Comparison of ENCODE assay signal across 23 cellular contexts in the genomic region with DNA sequence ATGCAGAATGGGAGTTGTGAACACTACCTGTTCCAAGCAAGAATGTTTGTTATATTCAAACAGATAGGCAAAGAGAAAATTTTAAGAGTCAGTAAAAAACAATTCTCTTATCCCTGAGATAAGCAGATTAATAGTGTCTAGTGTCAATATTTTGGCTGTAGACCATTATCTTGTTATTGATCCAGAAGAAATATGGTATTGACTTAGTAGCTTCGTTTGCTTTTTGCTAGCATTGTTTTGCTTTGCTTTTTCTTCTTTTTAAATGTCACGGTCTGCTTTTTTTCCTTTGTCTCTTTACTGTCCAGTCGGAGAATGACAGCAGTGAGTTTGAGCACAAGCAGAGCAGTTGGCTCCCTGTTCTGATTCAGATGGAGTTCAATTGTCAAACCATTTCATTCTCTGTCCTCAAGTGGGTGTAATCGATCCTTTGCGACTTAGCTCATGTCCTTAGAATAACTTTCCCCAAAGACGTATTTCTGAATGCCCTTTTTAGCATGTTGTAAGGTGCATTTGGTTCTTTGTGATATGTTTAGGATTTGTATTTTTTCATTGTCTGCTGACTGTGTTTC. TPM values are rescaled to one million over a fixed set of nuclear protein-coding genes. Genes with fewer than 3 reads are reported as not detected.
"Had no signal": no experiment of that assay in that cellular context is flagged by ENCODE, and none has a peak within 500 bp of the region (broad histone marks: within the 10 kb centered on the region; RNA-seq: fewer than 3 reads in every experiment).

No MANE protein-coding gene starts in this region.

- H3K27me3 ChIP-seq: body of pancreas, gastrocnemius medialis, stomach, testis, upper lobe of right lung had no signal

- H3K4me1 ChIP-seq: body of pancreas, upper lobe of right lung had no signal

- H3K4me3 Mint-ChIP-seq: activated CD8-positive, alpha-beta T cell treated with anti-CD3 and anti-CD28 coated beads for 36 hours; activated naive CD8-positive, alpha-beta T cell; activated T-cell treated with anti-CD3 and anti-CD28 coated beads, Interleukin-2, amount 50 U/mL, for 72 hours; dendritic cell treated with granulocyte-macrophage colony-stimulating factor and Interleukin-4, amounts not matched to agents 40 ng/mL and 50 ng/mL, for 4 days; effector memory CD8-positive, alpha-beta T cell; natural killer cell had no signal

- DNase-seq: activated CD4-positive, alpha-beta T cell treated with anti-CD3 and anti-CD28 coated beads for 48 hours; activated CD8-positive, alpha-beta memory T cell treated with anti-CD3 and anti-CD28 coated beads, Interleukin-2, amount 50 U/mL, for 4 hours; activated CD8-positive, alpha-beta T cell treated with anti-CD3 and anti-CD28 coated beads for 36 hours; activated gamma-delta T cell treated with Interleukin-2 at 50 U/mL for 16 hours; activated T-cell treated with anti-CD3 and anti-CD28 coated beads, Interleukin-2, amount 50 U/mL, for 72 hours; amniotic stem cell; body of pancreas; effector memory CD8-positive, alpha-beta T cell; gastrocnemius medialis; mesenchymal stem cell; natural killer cell; psoas muscle; stimulated activated CD4-positive, alpha-beta T cell treated with anti-CD3 and anti-CD28 coated beads, Interleukin-1b, Interleukin-23, amount 100 ng/mL, for 48 hours; stomach; testis; upper lobe of right lung had no signal

- H3K27me3 Mint-ChIP-seq: activated CD8-positive, alpha-beta T cell treated with anti-CD3 and anti-CD28 coated beads for 36 hours; activated naive CD8-positive, alpha-beta T cell; dendritic cell treated with granulocyte-macrophage colony-stimulating factor and Interleukin-4, amounts not matched to agents 40 ng/mL and 50 ng/mL, for 4 days; effector memory CD8-positive, alpha-beta T cell had no signal

- H3K36me3 Mint-ChIP-seq: natural killer cell had no signal

- H3K4me3 ChIP-seq: body of pancreas, gastrocnemius medialis, psoas muscle, stomach, testis, upper lobe of right lung had no signal

- H3K9me3 ChIP-seq: body of pancreas, gastrocnemius medialis, psoas muscle, stomach, testis, upper lobe of right lung had no signal

- H3K9me3 Mint-ChIP-seq: activated CD8-positive, alpha-beta T cell treated with anti-CD3 and anti-CD28 coated beads for 36 hours; activated T-cell treated with anti-CD3 and anti-CD28 coated beads, Interleukin-2, amount 50 U/mL, for 72 hours; dendritic cell treated with granulocyte-macrophage colony-stimulating factor and Interleukin-4, amounts not matched to agents 40 ng/mL and 50 ng/mL, for 4 days; effector memory CD8-positive, alpha-beta T cell; natural killer cell had no signal

- H3K27ac ChIP-seq: body of pancreas, gastrocnemius medialis, psoas muscle, testis, upper lobe of right lung had no signal

- H3K27ac Mint-ChIP-seq: activated CD8-positive, alpha-beta T cell treated with anti-CD3 and anti-CD28 coated beads for 36 hours; activated naive CD8-positive, alpha-beta T cell; activated T-cell treated with anti-CD3 and anti-CD28 coated beads, Interleukin-2, amount 50 U/mL, for 72 hours; dendritic cell treated with granulocyte-macrophage colony-stimulating factor and Interleukin-4, amounts not matched to agents 40 ng/mL and 50 ng/mL, for 4 days; effector memory CD8-positive, alpha-beta T cell; natural killer cell had no signal

RNA-seq across cellular contexts. Expression of a gene that starts 55.8 kb away (rescaled TPM):
- total RNA-seq: activated T-cell treated with anti-CD3 and anti-CD28 coated beads, Interleukin-2, amount 50 U/mL, for 72 hours; body of pancreas; cerebellum; epithelial cell of proximal tubule; gastrocnemius medialis; liver; osteoblast; psoas muscle; stomach; T-helper 1 cell treated with Interleukin-12 subunit alpha and Interleukin-12 subunit beta and Interleukin-4 antibody, amounts not matched to agents 30 ng/mL and 1 ng/mL, for 36 hours; upper lobe of right lung had no signal
